In genomic region chr7:128841961-128842673, GRCh38 we compare ENCODE assay signal across 8 cellular contexts. TPM values are rescaled to one million over a fixed set of nuclear protein-coding genes. Genes with fewer than 3 reads are reported as not detected.
DNase-seq lines count a peak whose midpoint lies in the region; ATAC-seq and FAIRE-seq lines count a peak whose summit lies in the region.

No MANE protein-coding gene starts in this region.

- DNase-seq in NCI-H748 (lab: John Stamatoyannopoulos, UW; ENCODE audit: unreplicated experiment) (peak; percentile 33), NCI-H748 treated with DMSO at 0.1 percent for 48 hours (lab: John Stamatoyannopoulos, UW) (no peak), RCC 7860 (ENCODE audit: low spot score) (peak; percentile 20), left ventricle myocardium superior (peak; percentile 71), NCI-H2029 treated with DMSO at 0.1 percent for 48 hours (lab: John Stamatoyannopoulos, UW) (no peak)
- DNase-seq in activated naive CD4-positive, alpha-beta T cell treated with Interleukin-2 at 50 U/mL for 16 hours: peak; percentile 66
- peak; percentile 76 for DNase-seq in stimulated activated CD4-positive, alpha-beta T cell treated with anti-CD3 and anti-CD28 coated beads, Interleukin-15, amount 100 ng/mL, for 24 hours

- intact Hi-C loops in left ventricle myocardium superior (cut with micrococcal nuclease): no loop called here

- ATAC-seq in left ventricle myocardium superior (peak; percentile 34), GM19452 (IDR thresholded peaks at IDR 0.05; ENCODE audit: unreplicated experiment) (no peak)

- no peak for FAIRE-seq in RCC 7860 (lab: Jason Lieb, UNC)

RNA-seq across cellular contexts. Expression of gene FLNC, which starts 11.9 kb away (rescaled TPM):
- total RNA-seq in left ventricle myocardium superior: 591 TPM

RNA-seq across cellular contexts. Expression of gene ATP6V1F, which starts 20.5 kb away (rescaled TPM):
- total RNA-seq in left ventricle myocardium superior: 115 TPM

RNA-seq across cellular contexts. Expression of gene CCDC136, which starts 50.3 kb away (rescaled TPM):
- total RNA-seq in left ventricle myocardium superior: 6.5 TPM

Comparison
In these comparisons a context has a peak if more than half of its experiments do, and no peak if none do; other contexts are left out.
1. DNase-seq: peak in NCI-H748 (single experiment), RCC 7860 (single experiment), activated naive CD4-positive, alpha-beta T cell treated with Interleukin-2 at 50 U/mL for 16 hours (single experiment), left ventricle myocardium superior (single experiment) and stimulated activated CD4-positive, alpha-beta T cell treated with anti-CD3 and anti-CD28 coated beads, Interleukin-15, amount 100 ng/mL, for 24 hours (single experiment); none in NCI-H748 treated with DMSO at 0.1 percent for 48 hours (single experiment) and NCI-H2029 treated with DMSO at 0.1 percent for 48 hours (single experiment).